In genomic region chr2:239018291-239019192, GRCh38 we compare ENCODE assay signal across 22 cellular contexts.
DNase-seq lines count a peak whose midpoint lies in the region; TF ChIP-seq lines count a peak whose summit lies in the region.
"Had no signal": no experiment of that assay in that cellular context is flagged by ENCODE, and none has a peak within 500 bp of the region (broad histone marks: within the 10 kb centered on the region; RNA-seq: fewer than 3 reads in every experiment).

No MANE protein-coding gene starts in this region.

- H3K4me3 ChIP-seq in endodermal cell (ENCODE audit: low read length) (no peak overlapping the region), osteoblast (ENCODE audit: insufficient read depth, low read length) (no peak overlapping the region), tibial artery (no peak overlapping the region)
- H3K4me3 ChIP-seq: MG63 had no signal

- intact Hi-C loops in tibial artery (cut with DNase I; ENCODE audit: low total_unique reads): no loop called here

- peak; percentile 8 for DNase-seq in activated naive CD4-positive, alpha-beta T cell treated with anti-CD3 and anti-CD28 coated beads, Interleukin-2, amount 10 ng/mL, durations not matched to agents 7 days and 5 days
- no peak for DNase-seq in activated naive CD4-positive, alpha-beta T cell (lab: John Stamatoyannopoulos, UW)
- DNase-seq in endodermal cell: peak; percentile 30
- DNase-seq in osteoblast (ENCODE audit: insufficient read length, low spot score, missing footprints): peak; percentile 73
- DNase-seq in tibial artery: peak; percentile 7 to 52
- DNase-seq in C1 segment of cervical spinal cord (lab: John Stamatoyannopoulos, UW): no peak
- DNase-seq in NCI-H2081 treated with DMSO at 0.1 percent for 48 hours (lab: John Stamatoyannopoulos, UW): no peak
- DNase-seq in stimulated activated CD4-positive, alpha-beta T cell treated with anti-CD3 and anti-CD28 coated beads, Interleukin-15, amount 100 ng/mL, for 24 hours: no peak
- DNase-seq: CD4-positive, CD25-positive, alpha-beta regulatory T cell; DMS153; DND-41; HCEC 1CT; IMR-90; KG1; MG63; NCI-H2029 treated with DMSO at 0.1 percent for 48 hours; NCI-H2171; NCI-H226; NCI-H510A; NCI-H69; RPMI8226; SHP77 had no signal

- CTCF ChIA-PET in activated naive CD4-positive, alpha-beta T cell treated with anti-CD3 and anti-CD28 coated beads, Interleukin-2, amount 10 ng/mL, durations not matched to agents 7 days and 5 days (lab: Charles Lee): no interaction called here

- H3K27ac Mint-ChIP-seq in activated naive CD4-positive, alpha-beta T cell treated with anti-CD3 and anti-CD28 coated beads, Interleukin-2, amount 10 ng/mL, durations not matched to agents 7 days and 5 days: no peak overlapping the region
- H3K27ac Mint-ChIP-seq in endodermal cell: no peak overlapping the region
- H3K27ac Mint-ChIP-seq: CD4-positive, CD25-positive, alpha-beta regulatory T cell had no signal

- H3K9me3 Mint-ChIP-seq in activated naive CD4-positive, alpha-beta T cell treated with anti-CD3 and anti-CD28 coated beads, Interleukin-2, amount 10 ng/mL, durations not matched to agents 7 days and 5 days: peaks cover 2% of the 10 kb centered on the region
- no peaks in the 10 kb centered on the region for H3K9me3 Mint-ChIP-seq in endodermal cell

- no peak overlapping the region for H3K4me2 ChIP-seq in osteoblast (ENCODE audit: insufficient read depth, low read length)

- peaks cover 26% of the 10 kb centered on the region for H3K27me3 Mint-ChIP-seq in activated naive CD4-positive, alpha-beta T cell treated with anti-CD3 and anti-CD28 coated beads, Interleukin-2, amount 10 ng/mL, durations not matched to agents 7 days and 5 days
- H3K27me3 Mint-ChIP-seq in endodermal cell (ENCODE audit: insufficient read depth): no peaks in the 10 kb centered on the region

- H4K20me1 ChIP-seq in osteoblast (ENCODE audit: insufficient read depth, low read length): no peaks in the 10 kb centered on the region

- H3K27me3 ChIP-seq in endodermal cell (ENCODE audit: control insufficient read depth, insufficient read depth, low read length, poor library complexity, severe bottlenecking) (no peaks in the 10 kb centered on the region), osteoblast (ENCODE audit: insufficient read depth, low read length) (peaks cover 6% of the 10 kb centered on the region), tibial artery (peaks cover 0 to 32% of the 10 kb centered on the region in 2 donors)
- H3K27me3 ChIP-seq: MG63 had no signal

- H2AFZ ChIP-seq in osteoblast (ENCODE audit: low read length): no peak overlapping the region

- H3K27ac ChIP-seq in endodermal cell (ENCODE audit: low read depth, low read length) (no peak overlapping the region), osteoblast (ENCODE audit: low read depth, low read length) (no peak overlapping the region), tibial artery (no peak overlapping the region)

- no peaks in the 10 kb centered on the region for H3K4me1 Mint-ChIP-seq in activated naive CD4-positive, alpha-beta T cell treated with anti-CD3 and anti-CD28 coated beads, Interleukin-2, amount 10 ng/mL, durations not matched to agents 7 days and 5 days
- H3K4me1 Mint-ChIP-seq in endodermal cell: no peaks in the 10 kb centered on the region
- H3K4me1 Mint-ChIP-seq: CD4-positive, CD25-positive, alpha-beta regulatory T cell had no signal

- no peaks in the 10 kb centered on the region for H3K4me1 ChIP-seq in endodermal cell (ENCODE audit: control insufficient read depth, insufficient read depth, low read length)
- no peaks in the 10 kb centered on the region for H3K4me1 ChIP-seq in osteoblast (ENCODE audit: insufficient read depth, low read length)
- no peaks in the 10 kb centered on the region for H3K4me1 ChIP-seq in tibial artery

- H3K9ac ChIP-seq in endodermal cell (ENCODE audit: extremely low read depth, low read length, poor library complexity, severe bottlenecking): no peak overlapping the region

- no peak overlapping the region for H3K4me3 Mint-ChIP-seq in activated naive CD4-positive, alpha-beta T cell treated with anti-CD3 and anti-CD28 coated beads, Interleukin-2, amount 10 ng/mL, durations not matched to agents 7 days and 5 days
- no peak overlapping the region for H3K4me3 Mint-ChIP-seq in endodermal cell
- H3K4me3 Mint-ChIP-seq: CD4-positive, CD25-positive, alpha-beta regulatory T cell had no signal

- H3K36me3 ChIP-seq in endodermal cell (ENCODE audit: control insufficient read depth, insufficient read depth, low read length) (no peaks in the 10 kb centered on the region), osteoblast (ENCODE audit: insufficient read depth, low read length) (no peaks in the 10 kb centered on the region), tibial artery (no peaks in the 10 kb centered on the region)
- H3K36me3 ChIP-seq: MG63 had no signal

- WGBS in endodermal cell (ENCODE audit: insufficient coverage in 1 of 2, insufficient read length in 1 of 2), 2 experiments: 91 to 94% methylated on average over 8 to 16 of the region's 16 CpGs

- no peaks in the 10 kb centered on the region for H3K79me2 ChIP-seq in osteoblast (ENCODE audit: insufficient read depth, low read length)

- no peaks in the 10 kb centered on the region for H3K36me3 Mint-ChIP-seq in activated naive CD4-positive, alpha-beta T cell treated with anti-CD3 and anti-CD28 coated beads, Interleukin-2, amount 10 ng/mL, durations not matched to agents 7 days and 5 days
- no peaks in the 10 kb centered on the region for H3K36me3 Mint-ChIP-seq in endodermal cell (ENCODE audit: low read depth)
- H3K36me3 Mint-ChIP-seq: CD4-positive, CD25-positive, alpha-beta regulatory T cell had no signal

- H3K9me3 ChIP-seq in endodermal cell (ENCODE audit: control insufficient read depth, low read length) (no peaks in the 10 kb centered on the region), osteoblast (ENCODE audit: low read depth, low read length) (no peaks in the 10 kb centered on the region), tibial artery (no peaks in the 10 kb centered on the region)
- H3K9me3 ChIP-seq: MG63 had no signal

- TF ChIP-seq CTCF in endodermal cell (conservative IDR thresholded peaks at IDR 0.05): no peak
- no peak for TF ChIP-seq CTCF in osteoblast (IDR thresholded peaks at IDR 0.05; ENCODE audit: extremely low read depth, low read depth, low read length)
- TF ChIP-seq CTCF in tibial artery (IDR thresholded peaks at IDR 0.05): no peak

Comparison
In these comparisons a context has a peak if more than half of its experiments do, and no peak if none do; other contexts are left out.
1. DNase-seq: peak in activated naive CD4-positive, alpha-beta T cell treated with anti-CD3 and anti-CD28 coated beads, Interleukin-2, amount 10 ng/mL, durations not matched to agents 7 days and 5 days (single experiment), endodermal cell (single experiment), osteoblast (single experiment) and tibial artery (2 of 2); none in activated naive CD4-positive, alpha-beta T cell (0 of 4), C1 segment of cervical spinal cord (0 of 14), NCI-H2081 treated with DMSO at 0.1 percent for 48 hours (single experiment) and stimulated activated CD4-positive, alpha-beta T cell treated with anti-CD3 and anti-CD28 coated beads, Interleukin-15, amount 100 ng/mL, for 24 hours (single experiment).